In genomic region chr2:7083580-7084509, GRCh38 we compare ENCODE assay signal across 8 cellular contexts.
A peak's percentile ranks its signal among the peaks of the same experiment; 100 is the strongest.
DNase-seq lines count a peak whose midpoint lies in the region; FAIRE-seq and TF ChIP-seq lines count a peak whose summit lies in the region.

No MANE protein-coding gene starts in this region.

- no peak for FAIRE-seq in keratinocyte (lab: Jason Lieb, UNC)

- H3K9ac ChIP-seq in keratinocyte (ENCODE audit: control insufficient read depth, extremely low read depth, insufficient read depth, low read length), result no peak overlapping the region

- H3K27ac ChIP-seq in VCaP (no peak overlapping the region), keratinocyte (ENCODE audit: control insufficient read depth, insufficient read depth, low read length) (no peak overlapping the region)

- no peak overlapping the region for H3K4me3 ChIP-seq in LNCaP clone FGC (ENCODE audit: low read depth, low read length)
- H3K4me3 ChIP-seq in keratinocyte (ENCODE audit: control insufficient read depth in 2 of 3, extremely low read depth in 1 of 3, insufficient read depth in 2 of 3, low read depth in 1 of 3, low read length in 3 of 3), result no peak overlapping the region

- no peaks in the 10 kb centered on the region for H3K9me3 ChIP-seq in keratinocyte (ENCODE audit: control insufficient read depth, low read depth, low read length)

- no peak overlapping the region for H3K4me2 ChIP-seq in keratinocyte (ENCODE audit: control insufficient read depth, extremely low read depth, insufficient read depth, low read depth, low read length)

- no peaks in the 10 kb centered on the region for H3K4me1 ChIP-seq in keratinocyte (ENCODE audit: control insufficient read depth, extremely low read depth, insufficient read depth, low read length)

- no peak overlapping the region for H2AFZ ChIP-seq in keratinocyte (ENCODE audit: control insufficient read depth, low read length)

- dilution Hi-C loops in keratinocyte (cut with MboI; ENCODE audit: extremely low pct_ligation_motif_present, low sequenced_read_pairs), result no loop called here

- H4K20me1 ChIP-seq in keratinocyte (ENCODE audit: control insufficient read depth, extremely low read depth, insufficient read depth, low read length), result no peaks in the 10 kb centered on the region

- TF ChIP-seq CTCF in GM12873 (IDR thresholded peaks at IDR 0.05; ENCODE audit: insufficient read depth, low read depth, low read length, missing control alignments) (peak; percentile 74), LNCaP clone FGC (IDR thresholded peaks at IDR 0.05; ENCODE audit: control insufficient read depth, extremely low read depth, insufficient read depth) (peak; percentile 93), VCaP (conservative IDR thresholded peaks at IDR 0.05) (peak; percentile 84), keratinocyte (optimal IDR thresholded peaks at IDR 0.05 in 1 of 3, IDR thresholded peaks at IDR 0.05 in 1 of 3, conservative IDR thresholded peaks at IDR 0.05 in 1 of 3; ENCODE audit: extremely low read depth in 1 of 3, insufficient read depth in 2 of 3, low read length in 3 of 3) (peak; percentile 58 to 77 (median 68))

- no peaks in the 10 kb centered on the region for H3K27me3 ChIP-seq in keratinocyte (ENCODE audit: control insufficient read depth, extremely low read depth, insufficient read depth, low read length)

- peak; percentile 29 for DNase-seq in AG08396 (ENCODE audit: low spot score)
- no peak for DNase-seq in LNCaP clone FGC (ENCODE audit: low read depth)
- DNase-seq in keratinocyte (ENCODE audit: low read depth, low spot score), result no peak
- DNase-seq in retina, result no peak
- DNase-seq in stimulated activated CD8-positive, alpha-beta memory T cell treated with anti-CD3 and anti-CD28 coated beads, Interleukin-4, amount 100 ng/mL, for 48 hours, result no peak
- DNase-seq in globus pallidus (ENCODE audit: low spot score), result no peak

- no peaks in the 10 kb centered on the region for H3K36me3 ChIP-seq in keratinocyte (ENCODE audit: control insufficient read depth in 2 of 2, extremely low read depth in 1 of 2, insufficient read depth in 2 of 2, low read length in 2 of 2)

- no peaks in the 10 kb centered on the region for H3K9me1 ChIP-seq in keratinocyte (ENCODE audit: control insufficient read depth, extremely low read depth, insufficient read depth, low read length)

- no peaks in the 10 kb centered on the region for H3K79me2 ChIP-seq in keratinocyte (ENCODE audit: control insufficient read depth, insufficient read depth, low read length)
